12 cellular contexts compared by ENCODE assay signal in genomic region chr5:172429201-172429940, GRCh38. TPM values are rescaled to one million over a fixed set of nuclear protein-coding genes. Genes with fewer than 3 reads are reported as not detected.
DNase-seq lines count a peak whose midpoint lies in the region; ATAC-seq and TF ChIP-seq lines count a peak whose summit lies in the region.
"Had no signal": no experiment of that assay in that cellular context is flagged by ENCODE, and none has a peak within 500 bp of the region (broad histone marks: within the 10 kb centered on the region; RNA-seq: fewer than 3 reads in every experiment).

No MANE protein-coding gene starts in this region.

- H3K27me3 Mint-ChIP-seq in osteocyte (ENCODE audit: unreplicated experiment) = no peaks in the 10 kb centered on the region

- no peaks in the 10 kb centered on the region for H3K9me3 Mint-ChIP-seq in osteocyte (ENCODE audit: unreplicated experiment)
- H3K9me3 Mint-ChIP-seq: T-helper 1 cell treated with Interleukin-12 subunit alpha and Interleukin-12 subunit beta and Interleukin-4 antibody, amounts not matched to agents 30 μg/mL and 1 μg/mL, for 36 hours had no signal

- peak overlapping the region; percentile 58 for H3K27ac ChIP-seq in RWPE1

- ATAC-seq in GM21447 (IDR thresholded peaks at IDR 0.05; ENCODE audit: unreplicated experiment) = no peak
- ATAC-seq: stimulated activated naive CD8-positive, alpha-beta T cell treated with anti-CD3 and anti-CD28 coated beads, Interleukin-15, Interleukin-2, amounts not matched to agents 100 U/mL and 50 U/mL, for 24 hours had no signal

- peaks cover 28% of the 10 kb centered on the region for H3K4me1 Mint-ChIP-seq in osteocyte (ENCODE audit: unreplicated experiment)

- no peak for TF ChIP-seq CTCF in RWPE1 (conservative IDR thresholded peaks at IDR 0.05; ENCODE audit: low read depth)
- no peak for TF ChIP-seq CTCF in osteocyte (IDR thresholded peaks at IDR 0.05)

- H3K36me3 Mint-ChIP-seq in osteocyte (ENCODE audit: unreplicated experiment) = peaks cover 9% of the 10 kb centered on the region

- H3K4me3 Mint-ChIP-seq in osteocyte (ENCODE audit: unreplicated experiment) = no peak overlapping the region
- H3K4me3 Mint-ChIP-seq: T-helper 1 cell treated with Interleukin-12 subunit alpha and Interleukin-12 subunit beta and Interleukin-4 antibody, amounts not matched to agents 30 μg/mL and 1 μg/mL, for 36 hours had no signal

- POLR2A ChIA-PET in RWPE1 (lab: Yijun Ruan, JAX; ENCODE audit: low non-redundant PET) = no interaction called here

- peak overlapping the region; percentile 21 for H3K27ac Mint-ChIP-seq in osteocyte (ENCODE audit: unreplicated experiment)
- H3K27ac Mint-ChIP-seq: T-helper 1 cell treated with Interleukin-12 subunit alpha and Interleukin-12 subunit beta and Interleukin-4 antibody, amounts not matched to agents 30 μg/mL and 1 μg/mL, for 36 hours had no signal

- CTCF ChIA-PET in RWPE1 (lab: Yijun Ruan, JAX) = interaction anchor here (0.7 kb wide), 1 partner anchor 55 kb away, joined by 3 read pairs; no protein-coding TSS in a partner anchor

- DNase-seq in AG08395 (ENCODE audit: low spot score) (peak; percentile 83), RWPE1 (ENCODE audit: low spot score) (no peak), fibroblast of the conjunctiva (ENCODE audit: low read depth) (peak; percentile 71), osteocyte (ENCODE audit: extremely low spot score, unreplicated experiment) (no peak), NCI-H1930 (lab: John Stamatoyannopoulos, UW) (no peak), NOMO-1 treated with dmso at 0.1 percent for 144 hours (lab: John Stamatoyannopoulos, UW; ENCODE audit: unreplicated experiment) (no peak), GDM1 (lab: John Stamatoyannopoulos, UW) (no peak)
- DNase-seq: activated T-cell treated with anti-CD3 and anti-CD28 coated beads, Interleukin-2, amount 50 U/mL, for 1 hour; head of caudate nucleus; stimulated activated naive CD8-positive, alpha-beta T cell treated with anti-CD3 and anti-CD28 coated beads, Interleukin-15, Interleukin-2, amounts not matched to agents 100 U/mL and 50 U/mL, for 24 hours had no signal

RNA-seq across cellular contexts. Expression of gene SH3PXD2B, which starts 25.0 kb away (rescaled TPM):
- 114 and 125 TPM in 2 replicates for total RNA-seq in osteocyte

Comparison
In these comparisons a context has a peak if more than half of its experiments do, and no peak if none do; other contexts are left out.
1. DNase-seq: peak in AG08395 (single experiment) and fibroblast of the conjunctiva (single experiment); none in RWPE1 (single experiment), osteocyte (single experiment), NCI-H1930 (0 of 2), NOMO-1 treated with dmso at 0.1 percent for 144 hours (single experiment) and GDM1 (single experiment).